ENCODE assay signal across 41 cellular contexts in genomic region chr10:133035952-133036351, GRCh38. TPM values are rescaled to one million over a fixed set of nuclear protein-coding genes. Genes with fewer than 3 reads are reported as not detected.
"Had no signal": no experiment of that assay in that cellular context is flagged by ENCODE, and none has a peak within 500 bp of the region (broad histone marks: within the 10 kb centered on the region; RNA-seq: fewer than 3 reads in every experiment).

No MANE protein-coding gene starts in this region.

- H3K4me1 Mint-ChIP-seq: activated naive CD4-positive, alpha-beta T cell treated with anti-CD3 and anti-CD28 coated beads, Interleukin-2, amount 10 ng/mL, durations not matched to agents 7 days and 5 days; activated naive CD4-positive, alpha-beta T cell treated with anti-CD3 and anti-CD28 coated beads, Interleukin-2, amount 50 U/mL, for 24 hours; activated naive CD8-positive, alpha-beta T cell treated with anti-CD3 and anti-CD28 coated beads for 36 hours; activated naive CD8-positive, alpha-beta T cell treated with anti-CD3 and anti-CD28 coated beads, Interleukin-2, amount 10 ng/mL, durations not matched to agents 7 days and 5 days; activated naive CD8-positive, alpha-beta T cell treated with anti-CD3 and anti-CD28 coated beads, Interleukin-2, amount 50 U/mL, for 24 hours; activated T-helper 17 cell treated with anti-CD3 and anti-CD28 coated beads, Interleukin-2, amount 50 U/mL, for 72 hours; central memory CD8-positive, alpha-beta T cell had no signal

- H3K36me3 ChIP-seq: adrenal gland, ascending aorta, brain microvascular endothelial cell, breast epithelium, cardiac muscle cell had no signal

- H3K9me3 Mint-ChIP-seq: activated naive CD4-positive, alpha-beta T cell treated with anti-CD3 and anti-CD28 coated beads for 36 hours; activated naive CD4-positive, alpha-beta T cell treated with anti-CD3 and anti-CD28 coated beads, Interleukin-2, amount 10 ng/mL, durations not matched to agents 7 days and 5 days; activated naive CD4-positive, alpha-beta T cell treated with anti-CD3 and anti-CD28 coated beads, Interleukin-2, amount 50 U/mL, for 24 hours; activated naive CD4-positive, alpha-beta T cell treated with anti-CD3 and anti-CD28 coated beads, Interleukin-2, amount 50 U/mL, for 72 hours; activated naive CD8-positive, alpha-beta T cell treated with anti-CD3 and anti-CD28 coated beads for 36 hours; activated naive CD8-positive, alpha-beta T cell treated with anti-CD3 and anti-CD28 coated beads, Interleukin-2, amount 10 ng/mL, durations not matched to agents 7 days and 5 days; activated naive CD8-positive, alpha-beta T cell treated with anti-CD3 and anti-CD28 coated beads, Interleukin-2, amount 50 U/mL, for 24 hours; activated T-cell treated with anti-CD3 and anti-CD28 coated beads, Interleukin-2, amount 50 U/mL, for 24 hours; activated T-cell treated with anti-CD3 and anti-CD28 coated beads, Interleukin-2, amount 50 U/mL, for 4 hours; activated T-cell treated with anti-CD3 and anti-CD28 coated beads, Interleukin-2, amount 50 U/mL, for 72 hours; activated T-helper 1 cell treated with anti-CD3 and anti-CD28 coated beads, Interleukin-12 subunit alpha, Interleukin-12 subunit beta, Interleukin-2, Interleukin-4 antibody, amounts not matched to agents 30 ng/mL and 10 ng/mL and 1 ng/mL, durations not matched to agents 14 hours and 24 hours and 36 hours; activated T-helper 17 cell treated with anti-CD3 and anti-CD28 coated beads, Interleukin-2, amount 50 U/mL, for 72 hours; activated T-helper 2 cell treated with anti-CD3 and anti-CD28 coated beads, Interferon-gamma antibody, Interleukin-2, Interleukin-4, amounts not matched to agents 10 μg/mL and 5 μg/mL and 100 μg/mL, durations not matched to agents 14 hours and 24 hours and 36 hours; brain; central memory CD8-positive, alpha-beta T cell had no signal

- ATAC-seq: activated naive CD4-positive, alpha-beta T cell treated with anti-CD3 and anti-CD28 coated beads, Interleukin-2, amount 50 U/mL, for 72 hours; activated naive CD8-positive, alpha-beta T cell treated with anti-CD3 and anti-CD28 coated beads, Interleukin-2, amount 50 U/mL, for 24 hours; activated T-cell treated with anti-CD3 and anti-CD28 coated beads, Interleukin-2, amount 50 U/mL, for 4 hours; activated T-cell treated with anti-CD3 and anti-CD28 coated beads, Interleukin-2, amount 50 U/mL, for 72 hours; activated T-helper 17 cell treated with anti-CD3 and anti-CD28 coated beads, Interleukin-2, amount 50 U/mL, for 72 hours; body of pancreas had no signal

- H3K9me3 ChIP-seq: adrenal gland, ascending aorta, body of pancreas, breast epithelium had no signal

- H3K4me1 ChIP-seq: adrenal gland, ascending aorta, breast epithelium had no signal

- H3K4me3 Mint-ChIP-seq: activated naive CD4-positive, alpha-beta T cell treated with anti-CD3 and anti-CD28 coated beads for 36 hours; activated naive CD4-positive, alpha-beta T cell treated with anti-CD3 and anti-CD28 coated beads, Interleukin-2, amount 10 ng/mL, durations not matched to agents 7 days and 5 days; activated naive CD4-positive, alpha-beta T cell treated with anti-CD3 and anti-CD28 coated beads, Interleukin-2, amount 50 U/mL, for 24 hours; activated naive CD8-positive, alpha-beta T cell; activated naive CD8-positive, alpha-beta T cell treated with anti-CD3 and anti-CD28 coated beads for 36 hours; activated naive CD8-positive, alpha-beta T cell treated with anti-CD3 and anti-CD28 coated beads, Interleukin-2, amount 10 ng/mL, durations not matched to agents 7 days and 5 days; activated naive CD8-positive, alpha-beta T cell treated with anti-CD3 and anti-CD28 coated beads, Interleukin-2, amount 50 U/mL, for 24 hours; activated T-cell treated with anti-CD3 and anti-CD28 coated beads, Interleukin-2, amount 50 U/mL, for 24 hours; activated T-cell treated with anti-CD3 and anti-CD28 coated beads, Interleukin-2, amount 50 U/mL, for 4 hours; activated T-cell treated with anti-CD3 and anti-CD28 coated beads, Interleukin-2, amount 50 U/mL, for 72 hours; activated T-helper 1 cell treated with anti-CD3 and anti-CD28 coated beads, Interleukin-12 subunit alpha, Interleukin-12 subunit beta, Interleukin-2, Interleukin-4 antibody, amounts not matched to agents 30 ng/mL and 10 ng/mL and 1 ng/mL, durations not matched to agents 14 hours and 24 hours and 36 hours; activated T-helper 17 cell treated with anti-CD3 and anti-CD28 coated beads, Interleukin-2, amount 50 U/mL, for 72 hours; brain; central memory CD8-positive, alpha-beta T cell had no signal

- DNase-seq: activated effector memory CD4-positive, alpha-beta T cell treated with anti-CD3 and anti-CD28 coated beads, Interleukin-2, amount 50 U/mL, for 16 hours; activated effector memory CD4-positive, alpha-beta T cell treated with Interleukin-2 at 50 U/mL for 16 hours; activated gamma-delta T cell; activated gamma-delta T cell treated with Interleukin-2 at 50 U/mL for 16 hours; activated naive CD4-positive, alpha-beta T cell; activated naive CD4-positive, alpha-beta T cell treated with anti-CD3 and anti-CD28 coated beads for 36 hours; activated naive CD4-positive, alpha-beta T cell treated with anti-CD3 and anti-CD28 coated beads, Interleukin-2, amount 10 ng/mL, durations not matched to agents 7 days and 5 days; activated naive CD4-positive, alpha-beta T cell treated with anti-CD3 and anti-CD28 coated beads, Interleukin-2, amount 50 U/mL, for 16 hours; activated naive CD4-positive, alpha-beta T cell treated with Interleukin-2 at 50 U/mL for 16 hours; activated naive CD8-positive, alpha-beta T cell treated with anti-CD3 and anti-CD28 coated beads for 36 hours; activated naive CD8-positive, alpha-beta T cell treated with anti-CD3 and anti-CD28 coated beads, Interleukin-2, amount 10 ng/mL, durations not matched to agents 7 days and 5 days; activated naive CD8-positive, alpha-beta T cell treated with anti-CD3 and anti-CD28 coated beads, Interleukin-2, amount 50 U/mL, for 24 hours; activated T-cell treated with anti-CD3 and anti-CD28 coated beads, Interleukin-2, amount 50 U/mL, for 24 hours; activated T-cell treated with anti-CD3 and anti-CD28 coated beads, Interleukin-2, amount 50 U/mL, for 4 hours; activated T-cell treated with anti-CD3 and anti-CD28 coated beads, Interleukin-2, amount 50 U/mL, for 48 hours; activated T-cell treated with anti-CD3 and anti-CD28 coated beads, Interleukin-2, amount 50 U/mL, for 72 hours; adrenal gland; amniotic stem cell; amygdala; anterior cingulate cortex; aorta; body of pancreas; brain microvascular endothelial cell; caudate nucleus; central memory CD4-positive, alpha-beta T cell; cerebellar nuclear complex had no signal

- H3K27ac Mint-ChIP-seq: activated naive CD4-positive, alpha-beta T cell treated with anti-CD3 and anti-CD28 coated beads for 36 hours; activated naive CD4-positive, alpha-beta T cell treated with anti-CD3 and anti-CD28 coated beads, Interleukin-2, amount 10 ng/mL, durations not matched to agents 7 days and 5 days; activated naive CD4-positive, alpha-beta T cell treated with anti-CD3 and anti-CD28 coated beads, Interleukin-2, amount 50 U/mL, for 24 hours; activated naive CD4-positive, alpha-beta T cell treated with anti-CD3 and anti-CD28 coated beads, Interleukin-2, amount 50 U/mL, for 72 hours; activated naive CD8-positive, alpha-beta T cell; activated naive CD8-positive, alpha-beta T cell treated with anti-CD3 and anti-CD28 coated beads for 36 hours; activated naive CD8-positive, alpha-beta T cell treated with anti-CD3 and anti-CD28 coated beads, Interleukin-2, amount 10 ng/mL, durations not matched to agents 7 days and 5 days; activated naive CD8-positive, alpha-beta T cell treated with anti-CD3 and anti-CD28 coated beads, Interleukin-2, amount 50 U/mL, for 24 hours; activated T-cell treated with anti-CD3 and anti-CD28 coated beads, Interleukin-2, amount 50 U/mL, for 24 hours; activated T-cell treated with anti-CD3 and anti-CD28 coated beads, Interleukin-2, amount 50 U/mL, for 72 hours; activated T-helper 1 cell treated with anti-CD3 and anti-CD28 coated beads, Interleukin-12 subunit alpha, Interleukin-12 subunit beta, Interleukin-2, Interleukin-4 antibody, amounts not matched to agents 30 ng/mL and 10 ng/mL and 1 ng/mL, durations not matched to agents 14 hours and 24 hours and 36 hours; activated T-helper 17 cell treated with anti-CD3 and anti-CD28 coated beads, Interleukin-2, amount 50 U/mL, for 72 hours; activated T-helper 2 cell treated with anti-CD3 and anti-CD28 coated beads, Interferon-gamma antibody, Interleukin-2, Interleukin-4, amounts not matched to agents 10 μg/mL and 5 μg/mL and 100 μg/mL, durations not matched to agents 14 hours and 24 hours and 36 hours had no signal

- H3K4me3 ChIP-seq: adrenal gland, ascending aorta, body of pancreas, breast epithelium, cardiac muscle cell had no signal

- FAIRE-seq: astrocyte, bronchial epithelial cell, colon had no signal

- H3K27ac ChIP-seq: adrenal gland, ascending aorta, body of pancreas, brain microvascular endothelial cell, breast epithelium, cardiac muscle cell had no signal

- H3K27me3 ChIP-seq: ascending aorta, brain microvascular endothelial cell had no signal

- H3K36me3 Mint-ChIP-seq: activated naive CD4-positive, alpha-beta T cell treated with anti-CD3 and anti-CD28 coated beads, Interleukin-2, amount 10 ng/mL, durations not matched to agents 7 days and 5 days; activated naive CD4-positive, alpha-beta T cell treated with anti-CD3 and anti-CD28 coated beads, Interleukin-2, amount 50 U/mL, for 24 hours; activated naive CD4-positive, alpha-beta T cell treated with anti-CD3 and anti-CD28 coated beads, Interleukin-2, amount 50 U/mL, for 72 hours; activated naive CD8-positive, alpha-beta T cell; activated naive CD8-positive, alpha-beta T cell treated with anti-CD3 and anti-CD28 coated beads for 36 hours; activated naive CD8-positive, alpha-beta T cell treated with anti-CD3 and anti-CD28 coated beads, Interleukin-2, amount 10 ng/mL, durations not matched to agents 7 days and 5 days; brain had no signal

- H3K27me3 Mint-ChIP-seq: activated naive CD8-positive, alpha-beta T cell treated with anti-CD3 and anti-CD28 coated beads, Interleukin-2, amount 10 ng/mL, durations not matched to agents 7 days and 5 days; activated naive CD8-positive, alpha-beta T cell treated with anti-CD3 and anti-CD28 coated beads, Interleukin-2, amount 50 U/mL, for 24 hours had no signal

RNA-seq across cellular contexts. Expression of gene ADGRA1, which starts 51.8 kb away (rescaled TPM):
- total RNA-seq: activated naive CD4-positive, alpha-beta T cell treated with anti-CD3 and anti-CD28 coated beads for 36 hours; activated naive CD4-positive, alpha-beta T cell treated with anti-CD3 and anti-CD28 coated beads, Interleukin-2, amount 50 U/mL, for 72 hours; activated naive CD8-positive, alpha-beta T cell treated with anti-CD3 and anti-CD28 coated beads for 36 hours; activated naive CD8-positive, alpha-beta T cell treated with anti-CD3 and anti-CD28 coated beads, Interleukin-2, amount 10 ng/mL, durations not matched to agents 7 days and 5 days; activated T-cell treated with anti-CD3 and anti-CD28 coated beads, Interleukin-2, amount 50 U/mL, for 4 hours; activated T-cell treated with anti-CD3 and anti-CD28 coated beads, Interleukin-2, amount 50 U/mL, for 72 hours; activated T-helper 1 cell treated with anti-CD3 and anti-CD28 coated beads, Interleukin-12 subunit alpha, Interleukin-12 subunit beta, Interleukin-2, Interleukin-4 antibody, amounts not matched to agents 30 ng/mL and 10 ng/mL and 1 ng/mL, durations not matched to agents 14 hours and 24 hours and 36 hours; activated T-helper 17 cell treated with anti-CD3 and anti-CD28 coated beads, Interleukin-2, amount 50 U/mL, for 72 hours; activated T-helper 2 cell treated with anti-CD3 and anti-CD28 coated beads, Interferon-gamma antibody, Interleukin-2, Interleukin-4, amounts not matched to agents 10 μg/mL and 5 μg/mL and 100 μg/mL, durations not matched to agents 14 hours and 24 hours and 36 hours; aorta; ascending aorta; astrocyte; bronchial epithelial cell; chondrocyte had no signal
